27 cellular contexts compared by ENCODE assay signal in genomic region chr3:157667493-157667892, GRCh38.
"Had no signal": no experiment of that assay in that cellular context is flagged by ENCODE, and none has a peak within 500 bp of the region (broad histone marks: within the 10 kb centered on the region; RNA-seq: fewer than 3 reads in every experiment).

No MANE protein-coding gene starts in this region.

- FAIRE-seq: colon had no signal

- H3K9me3 ChIP-seq: Peyer's patch, SJCRH30, SK-N-SH had no signal

- H3K4me3 ChIP-seq: cardiac muscle cell, Peyer's patch, SJCRH30 had no signal

- H3K27me3 ChIP-seq: brain microvascular endothelial cell, cardiac muscle cell, Peyer's patch, SJCRH30 had no signal

- H3K36me3 ChIP-seq: brain microvascular endothelial cell, cardiac muscle cell, Peyer's patch, SJCRH30 had no signal

- DNase-seq: activated CD4-positive, alpha-beta T cell treated with anti-CD3 and anti-CD28 coated beads for 36 hours; activated CD8-positive, alpha-beta memory T cell treated with anti-CD3 and anti-CD28 coated beads, Interleukin-2, amount 50 U/mL, for 4 hours; activated CD8-positive, alpha-beta T cell treated with anti-CD3 and anti-CD28 coated beads for 36 hours; activated gamma-delta T cell treated with Interleukin-2 at 50 U/mL for 16 hours; activated naive CD4-positive, alpha-beta T cell treated with anti-CD3 and anti-CD28 coated beads, Interleukin-2, amount 10 ng/mL, durations not matched to agents 7 days and 5 days; activated naive CD8-positive, alpha-beta T cell treated with anti-CD3 and anti-CD28 coated beads for 36 hours; activated T-cell treated with anti-CD3 and anti-CD28 coated beads, Interleukin-2, amount 50 U/mL, for 72 hours; brain microvascular endothelial cell; MM.1S; NCI-H1092 treated with DMSO at 0.1 percent for 48 hours; NCI-H1417 treated with DMSO at 0.1 percent for 48 hours; NCI-H1694; NCI-H2029; NCI-H2107; NCI-H226; NCI-H510A; NCI-H526 treated with DMSO at 0.1 percent for 48 hours; Peyer's patch; Right ventricle myocardium superior; SJCRH30; SK-N-SH; T-helper 17 cell; T-helper 9 cell had no signal

- ATAC-seq: activated CD4-positive, alpha-beta T cell treated with anti-CD3 and anti-CD28 coated beads for 36 hours; activated CD8-positive, alpha-beta T cell treated with anti-CD3 and anti-CD28 coated beads for 36 hours; activated T-cell treated with anti-CD3 and anti-CD28 coated beads, Interleukin-2, amount 50 U/mL, for 72 hours; T-helper 17 cell had no signal

- H3K27ac ChIP-seq: brain microvascular endothelial cell, cardiac muscle cell, Peyer's patch, RWPE1, SJCRH30, VCaP had no signal
